8 cellular contexts compared by ENCODE assay signal in the genomic region with DNA sequence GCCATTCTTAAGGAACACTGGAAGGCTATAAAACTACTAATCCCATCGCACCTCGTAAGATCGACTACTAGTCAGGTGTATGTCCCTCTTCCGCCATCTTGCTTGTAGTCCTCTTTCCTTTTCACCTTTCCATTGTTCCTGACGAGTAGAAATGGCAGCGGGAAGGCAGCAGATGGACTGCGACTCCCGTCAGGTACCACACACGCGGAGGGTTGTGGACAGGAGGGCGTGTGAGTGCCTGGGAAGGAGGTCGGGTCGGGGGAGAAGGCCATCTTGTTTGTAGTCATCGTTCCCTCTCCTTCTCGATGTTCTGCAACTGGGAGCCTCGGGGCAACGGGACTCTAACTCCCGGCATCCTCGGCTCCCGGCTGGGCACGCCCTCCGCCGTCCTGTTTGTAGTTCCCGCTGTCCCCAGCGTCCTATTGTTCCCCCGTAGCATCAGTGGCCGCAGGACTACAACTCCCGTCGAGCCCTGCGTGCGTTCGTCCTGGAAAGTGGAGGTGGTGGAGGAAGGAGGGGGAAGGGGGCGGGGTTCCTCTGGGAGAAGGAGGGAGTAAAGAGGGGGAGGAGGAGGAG. TPM values are rescaled to one million over a fixed set of nuclear protein-coding genes. Genes with fewer than 3 reads are reported as not detected.
DNase-seq lines count a peak whose midpoint lies in the region; ATAC-seq, FAIRE-seq and TF ChIP-seq lines count a peak whose summit lies in the region.

No MANE protein-coding gene starts in this region.

- H3K4me3 ChIP-seq in adipocyte (ENCODE audit: low read length) (peak overlapping the region; percentile 89), cardiac muscle cell (peak overlapping the region; percentile 77), ovary (peak overlapping the region; percentile 84), thymus (ENCODE audit: low read length) (peak overlapping the region; percentile 75)

- H3K36me3 ChIP-seq in adipocyte (ENCODE audit: control insufficient read depth, insufficient read depth, low read length, severe bottlenecking) (peaks cover 4% of the 10 kb centered on the region), cardiac muscle cell (no peaks in the 10 kb centered on the region), ovary (no peaks in the 10 kb centered on the region), thymus (ENCODE audit: control insufficient read depth, insufficient read depth) (peaks cover 7% of the 10 kb centered on the region)

- ATAC-seq in HG02870 (IDR thresholded peaks at IDR 0.05; ENCODE audit: unreplicated experiment), result peak; percentile 59

- H3K27me3 ChIP-seq in adipocyte (replicated peaks; ENCODE audit: control insufficient read depth, insufficient read depth, low read length) (no peaks in the 10 kb centered on the region), cardiac muscle cell (no peaks in the 10 kb centered on the region), ovary (no peaks in the 10 kb centered on the region), thymus (ENCODE audit: control insufficient read depth, insufficient read depth) (no peaks in the 10 kb centered on the region)

- DNase-seq in GM12892 (ENCODE audit: insufficient read length) (peak; percentile 95), NCI-H1436 treated with DMSO at 0.1 percent for 48 hours (lab: John Stamatoyannopoulos, UW) (peak; percentile 95), SW480 (ENCODE audit: low spot score) (peak; percentile 98), adipocyte (ENCODE audit: low read depth) (peak; percentile 100), cardiac muscle cell (ENCODE audit: low read depth in 1 of 2, low spot score in 1 of 2) (peak; percentile 99 to 100), ovary (peak; percentile 99 to 100 (median 99))

- WGBS in ovary, 3 donors, result 0 to 1% (median 1%) methylated on average over 32 to 33 of the region's 33 CpGs
- WGBS in thymus, result under 1% methylated on average over 32 of the region's 33 CpGs

- TF ChIP-seq POLR2A in GM12892 (IDR thresholded peaks at IDR 0.05; ENCODE audit: low read depth, low read length) (peak; percentile 38; the same call in 1 of the 2 replicates), ovary (IDR thresholded peaks at IDR 0.05) (peak; percentile 44)

- H3K27ac ChIP-seq in cardiac muscle cell, result peak overlapping the region; percentile 98
- peak overlapping the region; percentile 96 to 97 for H3K27ac ChIP-seq in ovary
- H3K27ac ChIP-seq in thymus (ENCODE audit: low read depth), result peak overlapping the region; percentile 94

- no peak for TF ChIP-seq CTCF in cardiac muscle cell (IDR thresholded peaks at IDR 0.05; ENCODE audit: low read depth, low read length)
- TF ChIP-seq CTCF in ovary (IDR thresholded peaks at IDR 0.05), result no peak

- H3K4me1 ChIP-seq in adipocyte (ENCODE audit: control insufficient read depth, insufficient read depth, low read length), result peaks cover 5% of the 10 kb centered on the region
- H3K4me1 ChIP-seq in cardiac muscle cell (ENCODE audit: low read depth), result peaks cover 3% of the 10 kb centered on the region
- H3K4me1 ChIP-seq in ovary (ENCODE audit: insufficient read depth), result no peaks in the 10 kb centered on the region
- no peaks in the 10 kb centered on the region for H3K4me1 ChIP-seq in thymus (ENCODE audit: control insufficient read depth, insufficient read depth, low read length)

- peak overlapping the region; percentile 84 for H3K9ac ChIP-seq in adipocyte (ENCODE audit: low read length)

- intact Hi-C loops in ovary (cut with DNase I), result loop anchor here in 1 of 4 donors (2.0 kb wide), 1 partner anchor 26 kb away; a partner anchor contains a TSS

- TF ChIP-seq EP300 in ovary (IDR thresholded peaks at IDR 0.05), result no peak

- no peaks in the 10 kb centered on the region for H3K9me3 ChIP-seq in adipocyte (ENCODE audit: control insufficient read depth, low read length)
- no peaks in the 10 kb centered on the region for H3K9me3 ChIP-seq in cardiac muscle cell (ENCODE audit: low read depth)
- no peaks in the 10 kb centered on the region for H3K9me3 ChIP-seq in ovary
- H3K9me3 ChIP-seq in thymus (ENCODE audit: control insufficient read depth), result no peaks in the 10 kb centered on the region

- FAIRE-seq in GM12892 (lab: Jason Lieb, UNC), result peak; percentile 99

RNA-seq across cellular contexts. Expression of a gene that starts 0.3 kb away (rescaled TPM):
- 3.3 TPM for polyA plus RNA-seq in GM12892 (2012; ENCODE audit: missing spikeins)
- total RNA-seq in cardiac muscle cell (55.1 and 60.0 TPM in 2 replicates), ovary (10 to 100 TPM; 10.2 to 24.3 (median 15.4) TPM)
- polyA plus RNA-seq in cardiac muscle cell (3.9 and 4.0 TPM in 2 replicates), ovary (10 to 100 TPM in 1 of 2 donors, 1 to 10 TPM in 1; 1.6 to 12.4 TPM), thymus (17.0 TPM)

RNA-seq across cellular contexts. Expression of a gene that starts 25.8 kb away (rescaled TPM):
- polyA plus RNA-seq in GM12892 (2012; ENCODE audit: missing spikeins), result 13.5 TPM
- total RNA-seq in cardiac muscle cell, result 88.5 and 123 TPM in 2 replicates
- 94.5 and 101 TPM in 2 replicates for polyA plus RNA-seq in cardiac muscle cell
- total RNA-seq in ovary, result 10 to 100 TPM; 21.5 to 30.8 (median 24.1) TPM
- polyA plus RNA-seq in ovary, result 10 to 100 TPM; 26.0 to 27.5 TPM
- 26.4 TPM for polyA plus RNA-seq in thymus

RNA-seq across cellular contexts. Expression of a gene that starts 26.6 kb away (rescaled TPM):
- not detected for polyA plus RNA-seq in GM12892 (2012; ENCODE audit: missing spikeins)
- total RNA-seq in cardiac muscle cell (4.9 and 5.0 TPM in 2 replicates), ovary (10 to 100 TPM in 5 of 7 donors, 1 to 10 TPM in 2; 7.0 to 22.4 (median 14.4) TPM)
- polyA plus RNA-seq in cardiac muscle cell (14.0 and 23.4 TPM in 2 replicates), ovary (10 to 100 TPM in 1 of 2 donors, 1 to 10 TPM in 1; 7.9 to 16.2 TPM), thymus (3.8 TPM)

RNA-seq across cellular contexts. Expression of a gene that starts 29.2 kb away (rescaled TPM):
- polyA plus RNA-seq in GM12892 (2012; ENCODE audit: missing spikeins), result 8.2 TPM
- total RNA-seq in cardiac muscle cell (39.8 and 53.0 TPM in 2 replicates), ovary (10 to 100 TPM; 34.4 to 54.8 (median 49.0) TPM)
- polyA plus RNA-seq in cardiac muscle cell (50.5 and 60.6 TPM in 2 replicates), ovary (10 to 100 TPM; 13.3 to 44.1 TPM), thymus (29.2 TPM)

RNA-seq across cellular contexts. Expression of a gene that starts 34.5 kb away (rescaled TPM):
- polyA plus RNA-seq in GM12892 (2012; ENCODE audit: missing spikeins), result 4.7 TPM
- 10.4 and 32.3 TPM in 2 replicates for total RNA-seq in cardiac muscle cell
- 1.9 and 4.4 TPM in 2 replicates for polyA plus RNA-seq in cardiac muscle cell
- total RNA-seq in ovary, result 10 to 100 TPM in 5 of 7 donors, 1 to 10 TPM in 2; 5.0 to 31.8 (median 24.9) TPM
- 10 to 100 TPM in 1 of 2 donors, 1 to 10 TPM in 1; 5.8 to 17.1 TPM for polyA plus RNA-seq in ovary
- polyA plus RNA-seq in thymus, result 13.1 TPM

Comparison
In these comparisons a context has a peak if more than half of its experiments do, and no peak if none do; other contexts are left out.
1. Peak in every context shown above with its lines: DNase-seq, ATAC-seq, H3K4me3 ChIP-seq and H3K27ac ChIP-seq.